Comparison of ENCODE assay signal across 2 cellular contexts in the genomic region with DNA sequence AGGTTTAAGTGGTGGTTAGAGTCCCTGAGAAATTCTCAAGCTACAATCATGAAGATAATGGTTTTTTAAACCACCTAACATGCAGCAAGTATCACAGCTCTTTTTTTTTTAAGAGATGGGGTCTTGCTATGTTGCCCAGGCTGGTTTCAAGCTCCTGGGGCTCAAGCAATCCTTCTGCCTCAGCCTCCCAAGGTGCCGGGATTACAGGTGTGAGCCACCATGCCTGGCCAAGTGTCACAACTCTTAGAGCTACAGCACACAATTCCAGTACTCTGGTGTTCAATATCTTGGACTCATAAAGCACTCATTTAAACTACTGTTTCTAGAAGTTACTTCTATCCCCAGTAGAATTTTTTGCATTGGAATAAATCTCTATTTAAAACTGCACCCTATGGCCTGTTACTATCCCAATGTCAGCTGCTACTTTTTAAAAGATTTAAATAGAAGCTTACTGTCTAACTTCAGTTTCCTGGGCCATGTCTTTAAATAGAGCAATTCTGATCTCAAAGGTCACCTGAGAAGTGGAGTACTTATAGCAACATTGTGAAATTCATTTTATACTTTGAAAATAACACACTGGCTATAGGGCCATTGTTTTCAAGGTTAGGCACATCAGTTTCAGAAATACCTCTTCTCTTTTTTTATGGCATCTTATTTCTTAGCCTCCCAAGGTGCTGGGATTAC.
TF ChIP-seq lines count a peak whose summit lies in the region.

No MANE protein-coding gene starts in this region.

TF ChIP-seq in HEK293, 187 proteins besides CTCF, POLR2A, EP300 and RAD21:
- no peak for TF ChIP-seq ZNF623 (tag by site-specific recombination; IDR thresholded peaks at IDR 0.05)
- TF ChIP-seq ZNF121 (tag by site-specific recombination; IDR thresholded peaks at IDR 0.05), result peak; percentile 55; the same call in 1 of the 2 replicates

TF ChIP-seq in K562, 482 proteins besides CTCF, POLR2A, EP300 and RAD21:
- TF ChIP-seq, protein P1, sequence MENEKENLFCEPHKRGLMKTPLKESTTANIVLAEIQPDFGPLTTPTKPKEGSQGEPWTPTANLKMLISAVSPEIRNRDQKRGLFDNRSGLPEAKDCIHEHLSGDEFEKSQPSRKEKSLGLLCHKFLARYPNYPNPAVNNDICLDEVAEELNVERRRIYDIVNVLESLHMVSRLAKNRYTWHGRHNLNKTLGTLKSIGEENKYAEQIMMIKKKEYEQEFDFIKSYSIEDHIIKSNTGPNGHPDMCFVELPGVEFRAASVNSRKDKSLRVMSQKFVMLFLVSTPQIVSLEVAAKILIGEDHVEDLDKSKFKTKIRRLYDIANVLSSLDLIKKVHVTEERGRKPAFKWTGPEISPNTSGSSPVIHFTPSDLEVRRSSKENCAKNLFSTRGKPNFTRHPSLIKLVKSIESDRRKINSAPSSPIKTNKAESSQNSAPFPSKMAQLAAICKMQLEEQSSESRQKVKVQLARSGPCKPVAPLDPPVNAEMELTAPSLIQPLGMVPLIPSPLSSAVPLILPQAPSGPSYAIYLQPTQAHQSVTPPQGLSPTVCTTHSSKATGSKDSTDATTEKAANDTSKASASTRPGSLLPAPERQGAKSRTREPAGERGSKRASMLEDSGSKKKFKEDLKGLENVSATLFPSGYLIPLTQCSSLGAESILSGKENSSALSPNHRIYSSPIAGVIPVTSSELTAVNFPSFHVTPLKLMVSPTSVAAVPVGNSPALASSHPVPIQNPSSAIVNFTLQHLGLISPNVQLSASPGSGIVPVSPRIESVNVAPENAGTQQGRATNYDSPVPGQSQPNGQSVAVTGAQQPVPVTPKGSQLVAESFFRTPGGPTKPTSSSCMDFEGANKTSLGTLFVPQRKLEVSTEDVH (IDR thresholded peaks at IDR 0.05; ENCODE audit: low read depth, partially characterized antibody), result no peak
- peak; percentile 53; the same call in 1 of the 2 replicates for TF ChIP-seq ZNF121 (CRISPR knock-in tag; conservative IDR thresholded peaks at IDR 0.05)
